ENCODE assay signal across 1 cellular context in the genomic region with DNA sequence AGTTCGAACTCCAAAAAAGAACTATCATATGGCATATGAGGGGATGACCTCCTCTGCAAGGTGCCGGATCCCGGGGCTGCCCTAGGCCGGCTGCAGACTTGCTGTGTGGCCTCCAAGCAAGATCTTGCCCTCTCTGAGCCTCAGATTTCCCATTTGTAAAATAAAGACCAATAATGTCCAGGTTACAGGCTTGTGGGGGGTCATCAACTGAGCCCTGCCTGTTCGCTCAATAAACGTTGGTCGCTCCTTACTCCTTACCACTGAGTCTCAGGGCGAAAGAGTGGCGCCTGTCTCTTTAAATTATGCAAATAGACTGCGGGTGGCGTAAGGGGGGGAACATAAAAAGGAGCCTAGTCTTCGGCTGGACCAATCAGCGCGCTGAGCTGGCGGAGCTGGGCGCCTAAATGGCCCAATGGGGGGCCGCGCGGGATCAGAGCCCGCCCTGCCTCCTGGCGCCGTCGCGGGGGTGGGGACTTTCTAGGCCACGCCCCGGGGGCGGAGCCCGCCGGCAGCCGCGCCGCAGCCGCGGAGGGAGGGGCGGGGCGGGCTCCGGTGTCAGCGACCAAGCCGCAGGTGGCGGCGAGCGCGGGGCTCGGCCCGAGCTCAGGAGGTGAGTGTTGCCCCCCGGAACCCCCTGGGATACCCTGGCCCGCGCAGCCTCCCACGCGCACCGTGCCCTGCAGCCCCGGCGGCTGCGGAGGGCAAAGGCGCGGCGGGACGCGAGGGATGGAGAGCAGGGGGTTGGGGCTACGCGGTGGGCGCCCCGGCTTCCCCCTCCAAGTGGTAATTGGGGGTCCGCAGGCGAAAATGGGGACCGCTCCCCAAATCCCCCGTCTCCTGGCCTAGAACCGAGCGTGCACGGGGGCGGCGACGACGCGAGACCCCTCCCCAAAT.
TF ChIP-seq lines count a peak whose summit lies in the region.

No MANE protein-coding gene starts in this region.

TF ChIP-seq in HepG2, 621 proteins besides CTCF, POLR2A, EP300 and RAD21 (continued from another document and continues in another):
- TF ChIP-seq, protein P1, sequence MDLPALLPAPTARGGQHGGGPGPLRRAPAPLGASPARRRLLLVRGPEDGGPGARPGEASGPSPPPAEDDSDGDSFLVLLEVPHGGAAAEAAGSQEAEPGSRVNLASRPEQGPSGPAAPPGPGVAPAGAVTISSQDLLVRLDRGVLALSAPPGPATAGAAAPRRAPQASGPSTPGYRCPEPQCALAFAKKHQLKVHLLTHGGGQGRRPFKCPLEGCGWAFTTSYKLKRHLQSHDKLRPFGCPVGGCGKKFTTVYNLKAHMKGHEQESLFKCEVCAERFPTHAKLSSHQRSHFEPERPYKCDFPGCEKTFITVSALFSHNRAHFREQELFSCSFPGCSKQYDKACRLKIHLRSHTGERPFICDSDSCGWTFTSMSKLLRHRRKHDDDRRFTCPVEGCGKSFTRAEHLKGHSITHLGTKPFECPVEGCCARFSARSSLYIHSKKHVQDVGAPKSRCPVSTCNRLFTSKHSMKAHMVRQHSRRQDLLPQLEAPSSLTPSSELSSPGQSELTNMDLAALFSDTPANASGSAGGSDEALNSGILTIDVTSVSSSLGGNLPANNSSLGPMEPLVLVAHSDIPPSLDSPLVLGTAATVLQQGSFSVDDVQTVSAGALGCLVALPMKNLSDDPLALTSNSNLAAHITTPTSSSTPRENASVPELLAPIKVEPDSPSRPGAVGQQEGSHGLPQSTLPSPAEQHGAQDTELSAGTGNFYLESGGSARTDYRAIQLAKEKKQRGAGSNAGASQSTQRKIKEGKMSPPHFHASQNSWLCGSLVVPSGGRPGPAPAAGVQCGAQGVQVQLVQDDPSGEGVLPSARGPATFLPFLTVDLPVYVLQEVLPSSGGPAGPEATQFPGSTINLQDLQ (CRISPR knock-in tag; IDR thresholded peaks at IDR 0.05): no peak
- TF ChIP-seq, protein P2, sequence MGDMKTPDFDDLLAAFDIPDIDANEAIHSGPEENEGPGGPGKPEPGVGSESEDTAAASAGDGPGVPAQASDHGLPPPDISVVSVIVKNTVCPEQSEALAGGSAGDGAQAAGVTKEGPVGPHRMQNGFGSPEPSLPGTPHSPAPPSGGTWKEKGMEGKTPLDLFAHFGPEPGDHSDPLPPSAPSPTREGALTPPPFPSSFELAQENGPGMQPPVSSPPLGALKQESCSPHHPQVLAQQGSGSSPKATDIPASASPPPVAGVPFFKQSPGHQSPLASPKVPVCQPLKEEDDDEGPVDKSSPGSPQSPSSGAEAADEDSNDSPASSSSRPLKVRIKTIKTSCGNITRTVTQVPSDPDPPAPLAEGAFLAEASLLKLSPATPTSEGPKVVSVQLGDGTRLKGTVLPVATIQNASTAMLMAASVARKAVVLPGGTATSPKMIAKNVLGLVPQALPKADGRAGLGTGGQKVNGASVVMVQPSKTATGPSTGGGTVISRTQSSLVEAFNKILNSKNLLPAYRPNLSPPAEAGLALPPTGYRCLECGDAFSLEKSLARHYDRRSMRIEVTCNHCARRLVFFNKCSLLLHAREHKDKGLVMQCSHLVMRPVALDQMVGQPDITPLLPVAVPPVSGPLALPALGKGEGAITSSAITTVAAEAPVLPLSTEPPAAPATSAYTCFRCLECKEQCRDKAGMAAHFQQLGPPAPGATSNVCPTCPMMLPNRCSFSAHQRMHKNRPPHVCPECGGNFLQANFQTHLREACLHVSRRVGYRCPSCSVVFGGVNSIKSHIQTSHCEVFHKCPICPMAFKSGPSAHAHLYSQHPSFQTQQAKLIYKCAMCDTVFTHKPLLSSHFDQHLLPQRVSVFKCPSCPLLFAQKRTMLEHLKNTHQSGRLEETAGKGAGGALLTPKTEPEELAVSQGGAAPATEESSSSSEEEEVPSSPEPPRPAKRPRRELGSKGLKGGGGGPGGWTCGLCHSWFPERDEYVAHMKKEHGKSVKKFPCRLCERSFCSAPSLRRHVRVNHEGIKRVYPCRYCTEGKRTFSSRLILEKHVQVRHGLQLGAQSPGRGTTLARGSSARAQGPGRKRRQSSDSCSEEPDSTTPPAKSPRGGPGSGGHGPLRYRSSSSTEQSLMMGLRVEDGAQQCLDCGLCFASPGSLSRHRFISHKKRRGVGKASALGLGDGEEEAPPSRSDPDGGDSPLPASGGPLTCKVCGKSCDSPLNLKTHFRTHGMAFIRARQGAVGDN (CRISPR knock-in tag; IDR thresholded peaks at IDR 0.05): peak; percentile 60
- TF ChIP-seq ZNF543 (CRISPR knock-in tag; IDR thresholded peaks at IDR 0.05) (no peak), ZNF101 (CRISPR knock-in tag; IDR thresholded peaks at IDR 0.05; ENCODE audit: borderline replicate concordance, low read depth) (no peak), PHF20 (CRISPR knock-in tag; IDR thresholded peaks at IDR 0.05) (no peak), SPEN (CRISPR knock-in tag; IDR thresholded peaks at IDR 0.05; ENCODE audit: low read depth) (peak; percentile 21; the same call in 1 of the 2 replicates), SUZ12 (IDR thresholded peaks at IDR 0.05; ENCODE audit: low read depth, low read length) (no peak), RNF2 (conservative IDR thresholded peaks at IDR 0.05; ENCODE audit: low read depth) (no peak), ZNF562 (CRISPR knock-in tag; IDR thresholded peaks at IDR 0.05; ENCODE audit: borderline replicate concordance) (no peak), TEAD2 (CRISPR knock-in tag; IDR thresholded peaks at IDR 0.05) (no peak), SMAD1 (CRISPR knock-in tag; IDR thresholded peaks at IDR 0.05; ENCODE audit: borderline replicate concordance, low read depth) (no peak), RFX5 (IDR thresholded peaks at IDR 0.05; ENCODE audit: low read depth, low read length) (no peak), ZNF510 (CRISPR knock-in tag; IDR thresholded peaks at IDR 0.05; ENCODE audit: low read depth) (no peak), RXRA (CRISPR knock-in tag; IDR thresholded peaks at IDR 0.05) (no peak), ATF7-NPFF (CRISPR knock-in tag; IDR thresholded peaks at IDR 0.05; ENCODE audit: low read depth) (no peak)
- TF ChIP-seq, protein P3, sequence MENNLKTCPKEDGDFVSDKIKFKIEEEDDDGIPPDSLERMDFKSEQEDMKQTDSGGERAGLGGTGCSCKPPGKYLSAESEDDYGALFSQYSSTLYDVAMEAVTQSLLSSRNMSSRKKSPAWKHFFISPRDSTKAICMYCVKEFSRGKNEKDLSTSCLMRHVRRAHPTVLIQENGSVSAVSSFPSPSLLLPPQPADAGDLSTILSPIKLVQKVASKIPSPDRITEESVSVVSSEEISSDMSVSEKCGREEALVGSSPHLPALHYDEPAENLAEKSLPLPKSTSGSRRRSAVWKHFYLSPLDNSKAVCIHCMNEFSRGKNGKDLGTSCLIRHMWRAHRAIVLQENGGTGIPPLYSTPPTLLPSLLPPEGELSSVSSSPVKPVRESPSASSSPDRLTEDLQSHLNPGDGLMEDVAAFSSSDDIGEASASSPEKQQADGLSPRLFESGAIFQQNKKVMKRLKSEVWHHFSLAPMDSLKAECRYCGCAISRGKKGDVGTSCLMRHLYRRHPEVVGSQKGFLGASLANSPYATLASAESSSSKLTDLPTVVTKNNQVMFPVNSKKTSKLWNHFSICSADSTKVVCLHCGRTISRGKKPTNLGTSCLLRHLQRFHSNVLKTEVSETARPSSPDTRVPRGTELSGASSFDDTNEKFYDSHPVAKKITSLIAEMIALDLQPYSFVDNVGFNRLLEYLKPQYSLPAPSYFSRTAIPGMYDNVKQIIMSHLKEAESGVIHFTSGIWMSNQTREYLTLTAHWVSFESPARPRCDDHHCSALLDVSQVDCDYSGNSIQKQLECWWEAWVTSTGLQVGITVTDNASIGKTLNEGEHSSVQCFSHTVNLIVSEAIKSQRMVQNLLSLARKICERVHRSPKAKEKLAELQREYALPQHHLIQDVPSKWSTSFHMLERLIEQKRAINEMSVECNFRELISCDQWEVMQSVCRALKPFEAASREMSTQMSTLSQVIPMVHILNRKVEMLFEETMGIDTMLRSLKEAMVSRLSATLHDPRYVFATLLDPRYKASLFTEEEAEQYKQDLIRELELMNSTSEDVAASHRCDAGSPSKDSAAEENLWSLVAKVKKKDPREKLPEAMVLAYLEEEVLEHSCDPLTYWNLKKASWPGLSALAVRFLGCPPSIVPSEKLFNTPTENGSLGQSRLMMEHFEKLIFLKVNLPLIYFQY (CRISPR knock-in tag; IDR thresholded peaks at IDR 0.05; ENCODE audit: borderline replicate concordance): no peak
- TF ChIP-seq, protein P4, sequence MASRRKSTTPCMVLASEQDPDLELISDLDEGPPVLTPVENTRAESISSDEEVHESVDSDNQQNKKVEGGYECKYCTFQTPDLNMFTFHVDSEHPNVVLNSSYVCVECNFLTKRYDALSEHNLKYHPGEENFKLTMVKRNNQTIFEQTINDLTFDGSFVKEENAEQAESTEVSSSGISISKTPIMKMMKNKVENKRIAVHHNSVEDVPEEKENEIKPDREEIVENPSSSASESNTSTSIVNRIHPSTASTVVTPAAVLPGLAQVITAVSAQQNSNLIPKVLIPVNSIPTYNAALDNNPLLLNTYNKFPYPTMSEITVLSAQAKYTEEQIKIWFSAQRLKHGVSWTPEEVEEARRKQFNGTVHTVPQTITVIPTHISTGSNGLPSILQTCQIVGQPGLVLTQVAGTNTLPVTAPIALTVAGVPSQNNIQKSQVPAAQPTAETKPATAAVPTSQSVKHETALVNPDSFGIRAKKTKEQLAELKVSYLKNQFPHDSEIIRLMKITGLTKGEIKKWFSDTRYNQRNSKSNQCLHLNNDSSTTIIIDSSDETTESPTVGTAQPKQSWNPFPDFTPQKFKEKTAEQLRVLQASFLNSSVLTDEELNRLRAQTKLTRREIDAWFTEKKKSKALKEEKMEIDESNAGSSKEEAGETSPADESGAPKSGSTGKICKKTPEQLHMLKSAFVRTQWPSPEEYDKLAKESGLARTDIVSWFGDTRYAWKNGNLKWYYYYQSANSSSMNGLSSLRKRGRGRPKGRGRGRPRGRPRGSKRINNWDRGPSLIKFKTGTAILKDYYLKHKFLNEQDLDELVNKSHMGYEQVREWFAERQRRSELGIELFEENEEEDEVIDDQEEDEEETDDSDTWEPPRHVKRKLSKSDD (CRISPR knock-in tag; IDR thresholded peaks at IDR 0.05; ENCODE audit: low read depth): no peak
- TF ChIP-seq, protein P5, sequence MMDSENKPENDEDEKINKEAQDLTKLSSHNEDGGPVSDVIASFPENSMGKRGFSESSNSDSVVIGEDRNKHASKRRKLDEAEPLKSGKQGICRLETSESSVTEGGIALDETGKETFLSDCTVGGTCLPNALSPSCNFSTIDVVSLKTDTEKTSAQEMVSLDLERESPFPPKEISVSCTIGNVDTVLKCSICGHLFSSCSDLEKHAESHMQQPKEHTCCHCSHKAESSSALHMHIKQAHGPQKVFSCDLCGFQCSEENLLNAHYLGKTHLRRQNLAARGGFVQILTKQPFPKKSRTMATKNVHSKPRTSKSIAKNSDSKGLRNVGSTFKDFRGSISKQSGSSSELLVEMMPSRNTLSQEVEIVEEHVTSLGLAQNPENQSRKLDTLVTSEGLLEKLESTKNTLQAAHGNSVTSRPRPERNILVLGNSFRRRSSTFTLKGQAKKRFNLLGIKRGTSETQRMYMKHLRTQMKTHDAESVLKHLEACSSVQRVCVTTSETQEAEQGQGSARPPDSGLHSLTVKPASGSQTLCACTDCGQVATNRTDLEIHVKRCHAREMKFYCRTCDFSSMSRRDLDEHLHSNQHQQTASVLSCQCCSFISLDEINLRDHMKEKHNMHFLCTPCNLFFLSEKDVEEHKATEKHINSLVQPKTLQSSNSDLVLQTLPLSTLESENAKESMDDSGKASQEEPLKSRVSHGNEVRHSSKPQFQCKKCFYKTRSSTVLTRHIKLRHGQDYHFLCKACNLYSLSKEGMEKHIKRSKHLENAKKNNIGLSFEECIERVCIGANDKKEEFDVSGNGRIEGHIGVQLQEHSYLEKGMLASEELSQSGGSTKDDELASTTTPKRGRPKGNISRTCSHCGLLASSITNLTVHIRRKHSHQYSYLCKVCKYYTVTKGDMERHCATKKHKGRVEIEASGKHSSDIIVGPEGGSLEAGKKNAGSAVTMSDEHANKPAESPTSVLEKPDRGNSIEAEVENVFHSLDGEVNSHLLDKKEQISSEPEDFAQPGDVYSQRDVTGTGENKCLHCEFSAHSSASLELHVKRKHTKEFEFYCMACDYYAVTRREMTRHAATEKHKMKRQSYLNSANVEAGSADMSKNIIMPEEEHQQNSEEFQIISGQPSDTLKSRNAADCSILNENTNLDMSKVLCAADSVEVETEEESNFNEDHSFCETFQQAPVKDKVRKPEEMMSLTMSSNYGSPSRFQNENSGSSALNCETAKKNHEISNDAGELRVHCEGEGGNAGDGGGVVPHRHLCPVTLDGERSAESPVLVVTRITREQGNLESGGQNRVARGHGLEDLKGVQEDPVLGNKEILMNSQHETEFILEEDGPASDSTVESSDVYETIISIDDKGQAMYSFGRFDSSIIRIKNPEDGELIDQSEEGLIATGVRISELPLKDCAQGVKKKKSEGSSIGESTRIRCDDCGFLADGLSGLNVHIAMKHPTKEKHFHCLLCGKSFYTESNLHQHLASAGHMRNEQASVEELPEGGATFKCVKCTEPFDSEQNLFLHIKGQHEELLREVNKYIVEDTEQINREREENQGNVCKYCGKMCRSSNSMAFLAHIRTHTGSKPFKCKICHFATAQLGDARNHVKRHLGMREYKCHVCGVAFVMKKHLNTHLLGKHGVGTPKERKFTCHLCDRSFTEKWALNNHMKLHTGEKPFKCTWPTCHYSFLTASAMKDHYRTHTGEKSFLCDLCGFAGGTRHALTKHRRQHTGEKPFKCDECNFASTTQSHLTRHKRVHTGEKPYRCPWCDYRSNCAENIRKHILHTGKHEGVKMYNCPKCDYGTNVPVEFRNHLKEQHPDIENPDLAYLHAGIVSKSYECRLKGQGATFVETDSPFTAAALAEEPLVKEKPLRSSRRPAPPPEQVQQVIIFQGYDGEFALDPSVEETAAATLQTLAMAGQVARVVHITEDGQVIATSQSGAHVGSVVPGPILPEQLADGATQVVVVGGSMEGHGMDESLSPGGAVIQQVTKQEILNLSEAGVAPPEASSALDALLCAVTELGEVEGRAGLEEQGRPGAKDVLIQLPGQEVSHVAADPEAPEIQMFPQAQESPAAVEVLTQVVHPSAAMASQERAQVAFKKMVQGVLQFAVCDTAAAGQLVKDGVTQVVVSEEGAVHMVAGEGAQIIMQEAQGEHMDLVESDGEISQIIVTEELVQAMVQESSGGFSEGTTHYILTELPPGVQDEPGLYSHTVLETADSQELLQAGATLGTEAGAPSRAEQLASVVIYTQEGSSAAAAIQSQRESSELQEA (CRISPR knock-in tag; IDR thresholded peaks at IDR 0.05; ENCODE audit: not compliant biosample characterization): no peak
- TF ChIP-seq, protein P6, sequence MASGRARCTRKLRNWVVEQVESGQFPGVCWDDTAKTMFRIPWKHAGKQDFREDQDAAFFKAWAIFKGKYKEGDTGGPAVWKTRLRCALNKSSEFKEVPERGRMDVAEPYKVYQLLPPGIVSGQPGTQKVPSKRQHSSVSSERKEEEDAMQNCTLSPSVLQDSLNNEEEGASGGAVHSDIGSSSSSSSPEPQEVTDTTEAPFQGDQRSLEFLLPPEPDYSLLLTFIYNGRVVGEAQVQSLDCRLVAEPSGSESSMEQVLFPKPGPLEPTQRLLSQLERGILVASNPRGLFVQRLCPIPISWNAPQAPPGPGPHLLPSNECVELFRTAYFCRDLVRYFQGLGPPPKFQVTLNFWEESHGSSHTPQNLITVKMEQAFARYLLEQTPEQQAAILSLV (CRISPR knock-in tag; IDR thresholded peaks at IDR 0.05; ENCODE audit: borderline replicate concordance): no peak
- TF ChIP-seq, protein P7, sequence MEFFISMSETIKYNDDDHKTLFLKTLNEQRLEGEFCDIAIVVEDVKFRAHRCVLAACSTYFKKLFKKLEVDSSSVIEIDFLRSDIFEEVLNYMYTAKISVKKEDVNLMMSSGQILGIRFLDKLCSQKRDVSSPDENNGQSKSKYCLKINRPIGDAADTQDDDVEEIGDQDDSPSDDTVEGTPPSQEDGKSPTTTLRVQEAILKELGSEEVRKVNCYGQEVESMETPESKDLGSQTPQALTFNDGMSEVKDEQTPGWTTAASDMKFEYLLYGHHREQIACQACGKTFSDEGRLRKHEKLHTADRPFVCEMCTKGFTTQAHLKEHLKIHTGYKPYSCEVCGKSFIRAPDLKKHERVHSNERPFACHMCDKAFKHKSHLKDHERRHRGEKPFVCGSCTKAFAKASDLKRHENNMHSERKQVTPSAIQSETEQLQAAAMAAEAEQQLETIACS (CRISPR knock-in tag; IDR thresholded peaks at IDR 0.05): no peak
